8 cellular contexts compared by ENCODE assay signal in the genomic region with DNA sequence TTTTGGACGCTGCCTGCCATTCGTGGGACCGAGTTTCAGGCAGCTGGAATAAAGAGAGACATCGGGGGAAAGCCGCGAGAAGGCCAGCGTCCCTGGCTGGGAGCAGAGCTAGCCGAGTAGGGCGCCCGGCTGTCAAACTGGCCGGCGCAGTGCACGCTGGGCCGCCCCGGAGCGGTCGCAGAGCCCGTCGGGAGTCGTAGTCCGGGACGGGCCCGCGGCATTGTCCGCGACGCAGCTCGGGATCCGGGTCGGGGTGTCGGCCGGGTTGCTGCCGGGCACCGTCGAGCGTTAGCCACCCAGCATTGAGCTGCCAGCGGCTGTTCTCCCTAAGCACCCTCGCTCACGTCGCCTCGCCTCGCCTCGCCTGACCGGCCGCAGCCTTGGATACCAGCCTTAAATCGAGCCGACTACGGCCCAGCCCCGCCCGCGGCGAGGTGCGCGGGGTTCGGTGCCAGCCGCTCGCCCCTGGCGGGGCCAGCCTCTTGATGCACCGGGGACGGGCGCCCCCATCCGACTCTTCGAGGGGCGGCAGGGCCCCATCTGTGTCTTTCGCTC. TPM values are rescaled to one million over a fixed set of nuclear protein-coding genes. Genes with fewer than 3 reads are reported as not detected.
DNase-seq lines count a peak whose midpoint lies in the region; ATAC-seq, FAIRE-seq and TF ChIP-seq lines count a peak whose summit lies in the region.
"Not testable (repeated sequence)": the region's sequence is repeated elsewhere in the genome, so short reads cannot be mapped to it uniquely, and the experiment has no call there.

No MANE protein-coding gene starts in this region.

- DNase-seq in A549 (ENCODE audit: low read depth in 1 of 2, low spot score in 1 of 2) (peak in 1 of 2 experiments; percentile 82), NCI-H2171 (lab: John Stamatoyannopoulos, UW) (peak; percentile 42), brain microvascular endothelial cell (peak; percentile 68), inferior parietal cortex (ENCODE audit: extremely low spot score) (peak; percentile 69)

- peak; percentile 44 for TF ChIP-seq CTCF in A549 (IDR thresholded peaks at IDR 0.05)
- TF ChIP-seq CTCF in WI38 (IDR thresholded peaks at IDR 0.05; ENCODE audit: low read depth, low read length) = 0 out of 2 replicates have a peak, but pooled peaks have one; percentile 11
- TF ChIP-seq CTCF in brain microvascular endothelial cell (IDR thresholded peaks at IDR 0.05; ENCODE audit: low read depth, low read length, missing control alignments) = peak; percentile 40

- TF ChIP-seq POLR2A in A549 (IDR thresholded peaks at IDR 0.05; ENCODE audit: low read length) = not testable (repeated sequence)

- not testable (repeated sequence) for H3K27me3 ChIP-seq in brain microvascular endothelial cell (replicated peaks)

- H3K4me1 ChIP-seq in A549 = peaks cover 31% of the 10 kb centered on the region; the same call in 2 of the 3 replicates

- in situ Hi-C loops in brain microvascular endothelial cell (cut with HindIII; ENCODE audit: low pct_ligation_motif_present, low sequenced_read_pairs) = not testable (repeated sequence)

- POLR2A ChIA-PET in A549 (lab: Yijun Ruan, JAX) = not testable (repeated sequence)

- peak overlapping the region; percentile 91 to 96 for H3K27ac ChIP-seq in A549
- peak overlapping the region; percentile 96 for H3K27ac ChIP-seq in brain microvascular endothelial cell
- H3K27ac ChIP-seq in skin epidermis = peak overlapping the region in 20 of 21 experiments; percentile 17 to 93 (median 86)

- ATAC-seq in A549 = peak; percentile 84 to 90
- ATAC-seq in GM18861 (IDR thresholded peaks at IDR 0.05; ENCODE audit: unreplicated experiment) = peak; percentile 66
- peak; percentile 69 for ATAC-seq in HG03066 (IDR thresholded peaks at IDR 0.05; ENCODE audit: low read depth, unreplicated experiment)

- TF ChIP-seq RAD21 in A549 (conservative IDR thresholded peaks at IDR 0.05 in 1 of 2, IDR thresholded peaks at IDR 0.05 in 1 of 2) = peak; percentile 20 to 30; a peak in 2 of 5 replicates

- TF ChIP-seq EP300 in A549 (IDR thresholded peaks at IDR 0.05) = not testable (repeated sequence)

- H3K9me3 ChIP-seq in A549 = not testable (repeated sequence)

- not testable (repeated sequence) for FAIRE-seq in A549 (lab: Jason Lieb, UNC)

- CTCF ChIA-PET in A549 (lab: Yijun Ruan, JAX) = not testable (repeated sequence)

- H3K4me3 ChIP-seq in A549 (peak overlapping the region; percentile 78), WI38 (ENCODE audit: low read depth, low read length) (peak overlapping the region; percentile 57), brain microvascular endothelial cell (ENCODE audit: low read depth, low read length) (peak overlapping the region; percentile 35), skin epidermis (peak overlapping the region; percentile 48 to 64 (median 52))

- WGBS in A549 (ENCODE audit: missing lambda C conversion rate) = 1% methylated on average over 21 of the region's 65 CpGs

- H3K36me3 ChIP-seq in brain microvascular endothelial cell (replicated peaks) = not testable (repeated sequence)

- H3K4me2 ChIP-seq in A549 = not testable (repeated sequence)

TF ChIP-seq in A549, 52 proteins besides CTCF, POLR2A, EP300 and RAD21:
- peak; percentile 28; the same call in 1 of the 2 replicates for TF ChIP-seq PHF8 (IDR thresholded peaks at IDR 0.05; ENCODE audit: borderline replicate concordance, low read depth)
- TF ChIP-seq JUN (IDR thresholded peaks at IDR 0.05) = peak in 1 of 2 experiments; percentile 40; a peak in 1 of 5 replicates

RNA-seq across cellular contexts. Expression of gene NUTM2D, which starts 14.8 kb away (rescaled TPM):
- polyA plus RNA-seq in A549 (2011; rRNA removed) (1.6 and 1.9 TPM in 2 replicates), A549 (2017; fragmentation: RNase III; extraction: RNeasy Plus Mini Kit Qiagen cat#74134 plus additional on column Dnase treatment) (1.0 to 1.3 TPM (median 1.2 TPM) in 3 replicates)
- 0.83 and 1.3 TPM in 2 replicates for polyA plus RNA-seq in A549 (2012; cell fraction: cytosol; rRNA removed)
- 2.0 and 2.3 TPM in 2 replicates for polyA plus RNA-seq in A549 (2012; cell fraction: nucleus; rRNA removed)
- polyA minus RNA-seq in A549 (2011; rRNA and poly(A)+ RNA removed) = 2.1 and 2.3 TPM in 2 replicates
